ENCODE assay signal across 8 cellular contexts in genomic region chr6:28258877-28259777, GRCh38. TPM values are rescaled to one million over a fixed set of nuclear protein-coding genes. Genes with fewer than 3 reads are reported as not detected.
A peak's percentile ranks its signal among the peaks of the same experiment; 100 is the strongest.
DNase-seq lines count a peak whose midpoint lies in the region; ATAC-seq and TF ChIP-seq lines count a peak whose summit lies in the region.

NKAPL (plus strand) TSS chr6:28259297; CDS start chr6:28259372, 75 bp downstream.

- peak in 4 of 5 experiments; percentile 5 to 69 (median 20) for DNase-seq in T-helper 2 cell
- peak; percentile 53 for DNase-seq in astrocyte of the spinal cord (ENCODE audit: low read depth, low spot score)
- peak; percentile 51 to 66 (median 52) for DNase-seq in immature natural killer cell
- DNase-seq in stimulated activated CD4-positive, alpha-beta T cell treated with anti-CD3 and anti-CD28 coated beads, Interleukin-1b, Interleukin-23, amount 100 ng/mL, for 24 hours (ENCODE audit: low read depth in 4 of 4, low spot score in 1 of 4), result peak in 3 of 4 experiments; percentile 38 to 46 (median 40)
- no peak for DNase-seq in D341Med (ENCODE audit: low spot score)

- in situ Hi-C loops in astrocyte of the spinal cord (cut with HindIII; ENCODE audit: low sequenced_read_pairs), result no loop called here

- peak within 1 kb of the TSS; percentile 31 for H3K4me3 ChIP-seq in astrocyte of the spinal cord (ENCODE audit: low read depth, low read length)

- H3K36me3 Mint-ChIP-seq in immature natural killer cell, result peaks cover 0 to 10% (median 4%) of the 10 kb centered on the region in 3 donors

- H3K9me3 Mint-ChIP-seq in immature natural killer cell, result peaks cover 0 to 23% (median 3%) of the 10 kb centered on the region in 6 donors

- peak within 1 kb of the TSS; percentile 37 to 80 (median 69) for H3K4me3 Mint-ChIP-seq in immature natural killer cell

- TF ChIP-seq CTCF in astrocyte of the spinal cord (IDR thresholded peaks at IDR 0.05; ENCODE audit: low read depth, low read length), result no peak

- H3K27ac Mint-ChIP-seq in immature natural killer cell, result peak within 1 kb of the TSS in 3 of 6 donors; percentile 28 to 56 (median 32)

- peaks cover 2 to 21% (median 13%) of the 10 kb centered on the region in 3 donors for H3K27me3 Mint-ChIP-seq in immature natural killer cell (ENCODE audit: low read depth in 3 of 3)

- peaks cover 9 to 16% of the 10 kb centered on the region in 2 donors for H3K4me1 Mint-ChIP-seq in immature natural killer cell

- ATAC-seq in HG02970 (IDR thresholded peaks at IDR 0.05; ENCODE audit: low FRiP score, unreplicated experiment) (no peak), GM21423 (IDR thresholded peaks at IDR 0.05; ENCODE audit: unreplicated experiment) (no peak), HG03565 (IDR thresholded peaks at IDR 0.05; ENCODE audit: unreplicated experiment) (no peak)

RNA-seq across cellular contexts. Expression of gene NKAPL, which starts in this region (rescaled TPM):
- polyA plus RNA-seq in immature natural killer cell, result under 1 TPM in 2 of 3 donors, not detected in 1; 0.28 to 0.37 TPM

Comparison
In these comparisons a context has a peak if more than half of its experiments do, and no peak if none do; other contexts are left out.
1. Peak in DNase-seq in immature natural killer cell; RNA of the gene not detected or under 1 TPM.